8 cellular contexts compared by ENCODE assay signal in genomic region chr2:106104332-106105062, GRCh38.
DNase-seq lines count a peak whose midpoint lies in the region; ATAC-seq, FAIRE-seq and TF ChIP-seq lines count a peak whose summit lies in the region.

No MANE protein-coding gene starts in this region.

- H3K4me1 ChIP-seq in BE2C = no peaks in the 10 kb centered on the region
- no peaks in the 10 kb centered on the region for H3K4me1 ChIP-seq in endothelial cell of umbilical vein (ENCODE audit: control insufficient read depth, extremely low read depth, insufficient read depth, low read length)
- H3K4me1 ChIP-seq in thyroid gland = no peaks in the 10 kb centered on the region

- H3K4me3 Mint-ChIP-seq in activated CD8-positive, alpha-beta T cell treated with anti-CD3 and anti-CD28 coated beads, Interleukin-2, amount 10 ng/mL, durations not matched to agents 7 days and 5 days = no peak overlapping the region

- H4K20me1 ChIP-seq in endothelial cell of umbilical vein (replicated peaks; ENCODE audit: control insufficient read depth, extremely low read depth, insufficient read depth, low read length) = no peaks in the 10 kb centered on the region

- CTCF ChIA-PET in activated CD8-positive, alpha-beta T cell treated with anti-CD3 and anti-CD28 coated beads, Interleukin-2, amount 10 ng/mL, durations not matched to agents 7 days and 5 days (lab: Charles Lee) = interaction anchor here (1.0 to 2.1 kb wide), 11 partner anchors 10 to 478 kb away, joined by 3 to 8 read pairs (median 4); no protein-coding TSS in a partner anchor
- CTCF ChIA-PET in endothelial cell of umbilical vein (lab: Charles Lee) = interaction anchor here (0.7 to 1.8 kb wide), 18 partner anchors 9 to 480 kb away, joined by 3 to 13 read pairs (median 4); no protein-coding TSS in a partner anchor

- H3K27ac ChIP-seq in endothelial cell of umbilical vein (ENCODE audit: insufficient read depth, low read depth, low read length) (no peak overlapping the region), thyroid gland (no peak overlapping the region)

- no peak overlapping the region for H3K4me3 ChIP-seq in BE2C (ENCODE audit: low read depth, low read length)
- no peak overlapping the region for H3K4me3 ChIP-seq in endothelial cell of umbilical vein (replicated peaks in 1 of 3; ENCODE audit: insufficient read depth in 1 of 3, low read depth in 1 of 3, low read length in 3 of 3)
- no peak overlapping the region for H3K4me3 ChIP-seq in thyroid gland (replicated peaks in 1 of 3)

- H3K27ac Mint-ChIP-seq in activated CD8-positive, alpha-beta T cell treated with anti-CD3 and anti-CD28 coated beads, Interleukin-2, amount 10 ng/mL, durations not matched to agents 7 days and 5 days = peak overlapping the region; percentile 33

- H3K27me3 ChIP-seq in BE2C (no peaks in the 10 kb centered on the region), endothelial cell of umbilical vein (ENCODE audit: control insufficient read depth in 2 of 2, insufficient read depth in 2 of 2, low read length in 2 of 2) (no peaks in the 10 kb centered on the region), thyroid gland (no peaks in the 10 kb centered on the region)

- no peaks in the 10 kb centered on the region for H3K79me2 ChIP-seq in endothelial cell of umbilical vein (ENCODE audit: control insufficient read depth, insufficient read depth, low read length)

- POLR2A ChIA-PET in activated CD8-positive, alpha-beta T cell treated with anti-CD3 and anti-CD28 coated beads, Interleukin-2, amount 10 ng/mL, durations not matched to agents 7 days and 5 days (lab: Charles Lee) = interaction anchor here (0.7 kb wide), 1 partner anchor 10 kb away, joined by 3 read pairs; no protein-coding TSS in a partner anchor
- POLR2A ChIA-PET in endothelial cell of umbilical vein (lab: Charles Lee) = no interaction called here

- peaks cover 30% of the 10 kb centered on the region for H3K36me3 Mint-ChIP-seq in activated CD8-positive, alpha-beta T cell treated with anti-CD3 and anti-CD28 coated beads, Interleukin-2, amount 10 ng/mL, durations not matched to agents 7 days and 5 days (ENCODE audit: low read depth)

- no peak overlapping the region for H2AFZ ChIP-seq in endothelial cell of umbilical vein (ENCODE audit: low read depth, low read length)

- no TSS peak for BruUV-seq in endothelial cell of umbilical vein (replicated peaks; lab: Mats Ljungman, UMichigan)

- ATAC-seq in GM18867 (IDR thresholded peaks at IDR 0.05; ENCODE audit: unreplicated experiment) = peak; percentile 63
- ATAC-seq in HG03439 (IDR thresholded peaks at IDR 0.05; ENCODE audit: unreplicated experiment) = peak; percentile 58
- peak; percentile 87 for ATAC-seq in activated CD8-positive, alpha-beta T cell treated with anti-CD3 and anti-CD28 coated beads, Interleukin-2, amount 10 ng/mL, durations not matched to agents 7 days and 5 days

- H3K4me2 ChIP-seq in endothelial cell of umbilical vein (ENCODE audit: insufficient read depth, low read length) = no peak overlapping the region

- TF ChIP-seq CTCF in BE2C (IDR thresholded peaks at IDR 0.05; ENCODE audit: low read depth, low read length) = peak; percentile 82
- TF ChIP-seq CTCF in endothelial cell of umbilical vein (IDR thresholded peaks at IDR 0.05; ENCODE audit: extremely low read depth in 1 of 2, insufficient read depth in 1 of 2, low read depth in 1 of 2, low read length in 2 of 2) = peak; percentile 78 to 91
- peak; percentile 86 to 94 (median 91) for TF ChIP-seq CTCF in thyroid gland (IDR thresholded peaks at IDR 0.05)

- H3K9ac ChIP-seq in endothelial cell of umbilical vein (replicated peaks; ENCODE audit: extremely low read depth, insufficient read depth, low read length) = no peak overlapping the region

- no peaks in the 10 kb centered on the region for H3K9me1 ChIP-seq in endothelial cell of umbilical vein (replicated peaks; ENCODE audit: control insufficient read depth, extremely low read depth, insufficient read depth, low read length)

- WGBS in thyroid gland, 2 donors = 52 to 59% methylated on average over 16 of the region's 16 CpGs

- dilution Hi-C loops in endothelial cell of umbilical vein (cut with MboI; ENCODE audit: extremely low pct_ligation_motif_present, low sequenced_read_pairs) = no loop called here

- TF ChIP-seq POLR2A in endothelial cell of umbilical vein (IDR thresholded peaks at IDR 0.05; ENCODE audit: low read depth, low read length) = no peak
- no peak for TF ChIP-seq POLR2A in thyroid gland (IDR thresholded peaks at IDR 0.05)

- DNase-seq in BE2C (peak; percentile 28), NCI-H82 treated with DMSO at 0.1 percent for 48 hours (lab: John Stamatoyannopoulos, UW; ENCODE audit: unreplicated experiment) (peak; percentile 29), endothelial cell of umbilical vein (ENCODE audit: low read depth, low spot score) (peak; percentile 63), mucosa of gallbladder (ENCODE audit: low spot score) (peak; percentile 52), thyroid gland (peak; percentile 60 to 63)
- DNase-seq in activated CD8-positive, alpha-beta T cell treated with anti-CD3 and anti-CD28 coated beads, Interleukin-2, amount 10 ng/mL, durations not matched to agents 7 days and 5 days = peak; percentile 76

- peak; percentile 90 for FAIRE-seq in endothelial cell of umbilical vein (lab: Jason Lieb, UNC)

- H3K9me3 Mint-ChIP-seq in activated CD8-positive, alpha-beta T cell treated with anti-CD3 and anti-CD28 coated beads, Interleukin-2, amount 10 ng/mL, durations not matched to agents 7 days and 5 days (ENCODE audit: insufficient read depth) = no peaks in the 10 kb centered on the region

- no peaks in the 10 kb centered on the region for H3K9me3 ChIP-seq in BE2C
- H3K9me3 ChIP-seq in endothelial cell of umbilical vein (replicated peaks; ENCODE audit: control insufficient read depth, insufficient read depth, low read length) = no peaks in the 10 kb centered on the region
- H3K9me3 ChIP-seq in thyroid gland = no peaks in the 10 kb centered on the region

- H3K27me3 Mint-ChIP-seq in activated CD8-positive, alpha-beta T cell treated with anti-CD3 and anti-CD28 coated beads, Interleukin-2, amount 10 ng/mL, durations not matched to agents 7 days and 5 days (ENCODE audit: low read depth) = no peaks in the 10 kb centered on the region

- peaks cover 5% of the 10 kb centered on the region for H3K4me1 Mint-ChIP-seq in activated CD8-positive, alpha-beta T cell treated with anti-CD3 and anti-CD28 coated beads, Interleukin-2, amount 10 ng/mL, durations not matched to agents 7 days and 5 days (ENCODE audit: low read depth)

- no peaks in the 10 kb centered on the region for H3K36me3 ChIP-seq in BE2C
- peaks cover 0 to 3% of the 10 kb centered on the region in 2 experiments for H3K36me3 ChIP-seq in endothelial cell of umbilical vein (ENCODE audit: control insufficient read depth in 2 of 2, extremely low read depth in 1 of 2, insufficient read depth in 2 of 2, low read length in 2 of 2)
- H3K36me3 ChIP-seq in thyroid gland = peaks cover 0 to 3% of the 10 kb centered on the region in 2 donors

- intact Hi-C loops in endothelial cell of umbilical vein (cut with micrococcal nuclease) = loop anchor here (1.0 to 2.0 kb wide), 4 partner anchors 90 to 483 kb away; partner anchors contain the start of gene UXS1
- intact Hi-C loops in thyroid gland (cut with DNase I) = loop anchor here (10.0 kb wide), 3 partner anchors 170 to 480 kb away; no protein-coding TSS in a partner anchor

TF ChIP-seq in endothelial cell of umbilical vein, 7 proteins besides CTCF, POLR2A, EP300 and RAD21:
- TF ChIP-seq FOS (IDR thresholded peaks at IDR 0.05; ENCODE audit: borderline replicate concordance, insufficient read depth, low read length) = no peak
- TF ChIP-seq EZH2 (IDR thresholded peaks at IDR 0.05; ENCODE audit: borderline replicate concordance, low read depth, low read length, severe bottlenecking) = no peak
- TF ChIP-seq MYC (IDR thresholded peaks at IDR 0.05; ENCODE audit: low read depth, low read length) = no peak
- TF ChIP-seq MAX (IDR thresholded peaks at IDR 0.05; ENCODE audit: insufficient read depth, insufficient read length) = no peak
- TF ChIP-seq POLR2AphosphoS5 (IDR thresholded peaks at IDR 0.05; ENCODE audit: insufficient read depth, low read depth, low read length) = no peak
- no peak for TF ChIP-seq JUN (IDR thresholded peaks at IDR 0.05; ENCODE audit: borderline replicate concordance, insufficient read depth, insufficient read length, low read depth)
- no peak for TF ChIP-seq GATA2 (IDR thresholded peaks at IDR 0.05; ENCODE audit: insufficient read depth, insufficient read length, low read depth, low read length)
